2 cellular contexts compared by ENCODE assay signal in genomic region chr10:104868231-104868630, GRCh38.
TF ChIP-seq lines count a peak whose summit lies in the region.

No MANE protein-coding gene starts in this region.

TF ChIP-seq in GM12878, 131 proteins besides CTCF, POLR2A, EP300 and RAD21 (continued from another document):
- TF ChIP-seq ATF2 (IDR thresholded peaks at IDR 0.05; ENCODE audit: low read length): no peak
TF ChIP-seq in GM12878: peak in this region for 1.

TF ChIP-seq in neural cell, 6 proteins besides CTCF, POLR2A, EP300 and RAD21 (continued from another document):
- TF ChIP-seq REST (IDR thresholded peaks at IDR 0.05; ENCODE audit: borderline replicate concordance) (no peak), EZH2 (IDR thresholded peaks at IDR 0.05; ENCODE audit: borderline replicate concordance, insufficient read depth, low read length, poor library complexity, severe bottlenecking) (no peak), TAF1 (IDR thresholded peaks at IDR 0.05; ENCODE audit: low read depth) (no peak), MXI1 (conservative IDR thresholded peaks at IDR 0.05; ENCODE audit: poor library complexity, severe bottlenecking) (no peak)
